ENCODE assay signal across 11 cellular contexts in the genomic region with DNA sequence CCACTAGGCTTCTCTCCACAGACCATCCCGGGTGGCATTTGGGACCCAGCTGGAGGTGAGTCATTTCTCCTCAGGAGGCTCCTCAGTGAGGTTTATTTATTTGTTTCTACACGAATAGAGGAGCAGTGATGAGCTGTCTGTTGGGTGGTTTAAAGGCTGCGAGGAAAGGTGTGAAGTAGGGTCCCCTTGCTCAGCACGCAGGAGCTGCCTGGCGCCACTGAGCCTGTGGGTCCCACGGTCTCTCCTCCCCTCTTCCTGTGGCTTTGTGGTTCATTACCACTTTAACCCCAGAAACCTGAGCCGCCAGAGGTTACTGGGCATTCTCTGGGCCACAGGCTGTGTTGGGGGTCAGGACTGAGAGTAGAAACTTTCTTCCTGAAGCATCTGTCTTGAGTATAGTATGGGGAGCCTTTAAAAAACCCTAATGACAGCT. TPM values are rescaled to one million over a fixed set of nuclear protein-coding genes. Genes with fewer than 3 reads are reported as not detected.
DNase-seq lines count a peak whose midpoint lies in the region; ATAC-seq and TF ChIP-seq lines count a peak whose summit lies in the region.
"Had no signal": no experiment of that assay in that cellular context is flagged by ENCODE, and none has a peak within 500 bp of the region (broad histone marks: within the 10 kb centered on the region; RNA-seq: fewer than 3 reads in every experiment).

No MANE protein-coding gene starts in this region.

- H3K27me3 ChIP-seq in adipocyte (replicated peaks; ENCODE audit: control insufficient read depth, insufficient read depth, low read length), result no peaks in the 10 kb centered on the region
- no peaks in the 10 kb centered on the region for H3K27me3 ChIP-seq in ovary

- intact Hi-C loops in activated CD4-positive, alpha-beta T cell treated with anti-CD3 and anti-CD28 coated beads, Interleukin-2, amount 10 ng/mL, durations not matched to agents 24 days and 14 days (cut with micrococcal nuclease), result no loop called here
- intact Hi-C loops in ovary (cut with DNase I), result no loop called here

- peak; percentile 75 for DNase-seq in activated CD4-positive, alpha-beta T cell treated with anti-CD3 and anti-CD28 coated beads, Interleukin-2, amount 10 ng/mL, durations not matched to agents 24 days and 14 days
- no peak for DNase-seq in activated CD4-positive, alpha-beta T cell treated with anti-CD3 and anti-CD28 coated beads, Interleukin-2, amount 50 U/mL, for 1 hour
- DNase-seq in adipocyte (ENCODE audit: low read depth) (peak; percentile 57), cerebellar cortex (ENCODE audit: low spot score) (no peak), ovary (no peak)

- WGBS in ovary, 3 donors, result 68 to 77% (median 75%) methylated on average over 7 of the region's 7 CpGs

- no peaks in the 10 kb centered on the region for H3K9me3 ChIP-seq in adipocyte (ENCODE audit: control insufficient read depth, low read length)
- H3K9me3 ChIP-seq in ovary, result no peaks in the 10 kb centered on the region

- no peak for TF ChIP-seq EP300 in ovary (IDR thresholded peaks at IDR 0.05)

- H3K36me3 Mint-ChIP-seq in activated CD4-positive, alpha-beta T cell treated with anti-CD3 and anti-CD28 coated beads, Interleukin-2, amount 10 ng/mL, durations not matched to agents 24 days and 14 days (ENCODE audit: low read depth), result peaks cover 3% of the 10 kb centered on the region
- H3K36me3 Mint-ChIP-seq in stimulated activated memory B cell treated with anti-CD40 and anti-IgM and Interleukin-4, amounts not matched to agents 10 μg/mL and 1 μg/mL and 100 μg/mL, for 72 hours, result peaks cover 27% of the 10 kb centered on the region

- no peak overlapping the region for H3K4me3 Mint-ChIP-seq in activated CD4-positive, alpha-beta T cell treated with anti-CD3 and anti-CD28 coated beads, Interleukin-2, amount 10 ng/mL, durations not matched to agents 24 days and 14 days
- H3K4me3 Mint-ChIP-seq in stimulated activated memory B cell treated with anti-CD40 and anti-IgM and Interleukin-4, amounts not matched to agents 10 μg/mL and 1 μg/mL and 100 μg/mL, for 72 hours, result no peak overlapping the region

- no peak overlapping the region for H3K27ac Mint-ChIP-seq in activated CD4-positive, alpha-beta T cell treated with anti-CD3 and anti-CD28 coated beads, Interleukin-2, amount 10 ng/mL, durations not matched to agents 24 days and 14 days
- H3K27ac Mint-ChIP-seq in stimulated activated memory B cell treated with anti-CD40 and anti-IgM and Interleukin-4, amounts not matched to agents 10 μg/mL and 1 μg/mL and 100 μg/mL, for 72 hours, result no peak overlapping the region

- no peak overlapping the region for H3K27ac ChIP-seq in ovary

- H3K4me1 Mint-ChIP-seq in activated CD4-positive, alpha-beta T cell treated with anti-CD3 and anti-CD28 coated beads, Interleukin-2, amount 10 ng/mL, durations not matched to agents 24 days and 14 days, result peaks cover 34% of the 10 kb centered on the region
- peaks cover 29% of the 10 kb centered on the region for H3K4me1 Mint-ChIP-seq in stimulated activated memory B cell treated with anti-CD40 and anti-IgM and Interleukin-4, amounts not matched to agents 10 μg/mL and 1 μg/mL and 100 μg/mL, for 72 hours

- H3K9ac ChIP-seq in adipocyte (ENCODE audit: low read length), result no peak overlapping the region

- H3K4me3 ChIP-seq in adipocyte (ENCODE audit: low read length), result no peak overlapping the region
- no peak overlapping the region for H3K4me3 ChIP-seq in ovary
- H3K4me3 ChIP-seq: lung had no signal

- TF ChIP-seq POLR2A in ovary (IDR thresholded peaks at IDR 0.05), result no peak

- peaks cover 13% of the 10 kb centered on the region for H3K27me3 Mint-ChIP-seq in activated CD4-positive, alpha-beta T cell treated with anti-CD3 and anti-CD28 coated beads, Interleukin-2, amount 10 ng/mL, durations not matched to agents 24 days and 14 days
- no peaks in the 10 kb centered on the region for H3K27me3 Mint-ChIP-seq in stimulated activated memory B cell treated with anti-CD40 and anti-IgM and Interleukin-4, amounts not matched to agents 10 μg/mL and 1 μg/mL and 100 μg/mL, for 72 hours

- H3K9me3 Mint-ChIP-seq in activated CD4-positive, alpha-beta T cell treated with anti-CD3 and anti-CD28 coated beads, Interleukin-2, amount 10 ng/mL, durations not matched to agents 24 days and 14 days, result no peaks in the 10 kb centered on the region
- H3K9me3 Mint-ChIP-seq in stimulated activated memory B cell treated with anti-CD40 and anti-IgM and Interleukin-4, amounts not matched to agents 10 μg/mL and 1 μg/mL and 100 μg/mL, for 72 hours, result no peaks in the 10 kb centered on the region

- ATAC-seq in HG03457 (IDR thresholded peaks at IDR 0.05; ENCODE audit: unreplicated experiment) (peak; percentile 65), HG03095 (IDR thresholded peaks at IDR 0.05; ENCODE audit: unreplicated experiment) (no peak)
- ATAC-seq in stimulated activated memory B cell treated with anti-CD40 and anti-IgM and Interleukin-4, amounts not matched to agents 10 μg/mL and 1 μg/mL and 100 μg/mL, for 72 hours, result peak; percentile 39

- TF ChIP-seq CTCF in ovary (IDR thresholded peaks at IDR 0.05), result no peak

- peaks cover 36% of the 10 kb centered on the region for H3K4me1 ChIP-seq in adipocyte (ENCODE audit: control insufficient read depth, insufficient read depth, low read length)
- peaks cover 2% of the 10 kb centered on the region for H3K4me1 ChIP-seq in ovary (ENCODE audit: insufficient read depth)

- H3K36me3 ChIP-seq in adipocyte (ENCODE audit: control insufficient read depth, insufficient read depth, low read length, severe bottlenecking) (peaks cover 16% of the 10 kb centered on the region), ovary (no peaks in the 10 kb centered on the region)

RNA-seq across cellular contexts. Expression of a gene that starts 39.9 kb away (rescaled TPM):
- 3.0 and 3.3 TPM in 2 replicates for total RNA-seq in activated CD4-positive, alpha-beta T cell treated with anti-CD3 and anti-CD28 coated beads, Interleukin-2, amount 10 ng/mL, durations not matched to agents 24 days and 14 days
- 10 to 100 TPM in 6 of 7 donors, 1 to 10 TPM in 1; 7.5 to 37.0 (median 12.9) TPM for total RNA-seq in ovary
- polyA plus RNA-seq in ovary, result 1 to 10 TPM; 6.5 to 9.1 TPM

RNA-seq across cellular contexts. Expression of a gene that starts 57.0 kb away (rescaled TPM):
- total RNA-seq in activated CD4-positive, alpha-beta T cell treated with anti-CD3 and anti-CD28 coated beads, Interleukin-2, amount 10 ng/mL, durations not matched to agents 24 days and 14 days, result not detected in 2 replicates
- total RNA-seq in ovary, result 1 to 10 TPM; 3.1 to 8.7 (median 5.8) TPM
- polyA plus RNA-seq in ovary, result 1 to 10 TPM; 4.1 to 6.2 TPM
- total RNA-seq: T-helper 2 cell treated with Interferon-gamma antibody and Interleukin-4, amounts not matched to agents 100 ng/mL and 5 ng/mL, for 36 hours had no signal
- polyA plus RNA-seq: BJ had no signal

RNA-seq across cellular contexts. Expression of a gene that starts 57.2 kb away (rescaled TPM):
- total RNA-seq in activated CD4-positive, alpha-beta T cell treated with anti-CD3 and anti-CD28 coated beads, Interleukin-2, amount 10 ng/mL, durations not matched to agents 24 days and 14 days, result not detected in 2 replicates
- 10 to 100 TPM in 2 of 7 donors, 1 to 10 TPM in 5; 4.3 to 20.5 (median 9.0) TPM for total RNA-seq in ovary
- 10 to 100 TPM in 1 of 2 donors, 1 to 10 TPM in 1; 6.9 to 15.4 TPM for polyA plus RNA-seq in ovary
- total RNA-seq: T-helper 2 cell treated with Interferon-gamma antibody and Interleukin-4, amounts not matched to agents 100 ng/mL and 5 ng/mL, for 36 hours had no signal
- polyA plus RNA-seq: BJ had no signal

Comparison
In these comparisons a context has a peak if more than half of its experiments do, and no peak if none do; other contexts are left out.
1. DNase-seq: peak in activated CD4-positive, alpha-beta T cell treated with anti-CD3 and anti-CD28 coated beads, Interleukin-2, amount 10 ng/mL, durations not matched to agents 24 days and 14 days (single experiment) and adipocyte (single experiment); none in activated CD4-positive, alpha-beta T cell treated with anti-CD3 and anti-CD28 coated beads, Interleukin-2, amount 50 U/mL, for 1 hour (single experiment), cerebellar cortex (single experiment) and ovary (0 of 5).